Comparison of ENCODE assay signal across 9 cellular contexts in genomic region chr17:82494236-82495055, GRCh38. TPM values are rescaled to one million over a fixed set of nuclear protein-coding genes. Genes with fewer than 3 reads are reported as not detected.
A peak's percentile ranks its signal among the peaks of the same experiment; 100 is the strongest.
DNase-seq lines count a peak whose midpoint lies in the region; ATAC-seq, FAIRE-seq and TF ChIP-seq lines count a peak whose summit lies in the region.
"Had no signal": no experiment of that assay in that cellular context is flagged by ENCODE, and none has a peak within 500 bp of the region (broad histone marks: within the 10 kb centered on the region; RNA-seq: fewer than 3 reads in every experiment).

No MANE protein-coding gene starts in this region.

- no peak for FAIRE-seq in D721Med (lab: Jason Lieb, UNC)

- peaks cover 25% of the 10 kb centered on the region for H3K4me1 Mint-ChIP-seq in activated T-helper 2 cell treated with anti-CD3 and anti-CD28 coated beads, Interferon-gamma antibody, Interleukin-2, Interleukin-4, amounts not matched to agents 10 μg/mL and 5 μg/mL and 100 μg/mL, durations not matched to agents 14 hours and 24 hours and 36 hours (ENCODE audit: low read depth)
- peaks cover 12% of the 10 kb centered on the region for H3K4me1 Mint-ChIP-seq in nephron progenitor cell
- H3K4me1 Mint-ChIP-seq in stimulated activated naive CD8-positive, alpha-beta T cell treated with anti-CD3 and anti-CD28 coated beads, Interleukin-15, Interleukin-2, amounts not matched to agents 100 ng/mL and 50 ng/mL, for 24 hours (ENCODE audit: low read depth), result peaks cover 26% of the 10 kb centered on the region

- TF ChIP-seq CTCF in D721Med (IDR thresholded peaks at IDR 0.05; ENCODE audit: insufficient read depth, missing control alignments), result peak; percentile 99
- TF ChIP-seq CTCF in LNCAP (IDR thresholded peaks at IDR 0.05), result peak; percentile 93
- peak; percentile 94 for TF ChIP-seq CTCF in fibroblast of the aortic adventitia (IDR thresholded peaks at IDR 0.05; ENCODE audit: insufficient read depth, low read length)
- peak; percentile 94 for TF ChIP-seq CTCF in nephron progenitor cell (IDR thresholded peaks at IDR 0.05)

- TF ChIP-seq POLR2A in Raji (IDR thresholded peaks at IDR 0.05; ENCODE audit: insufficient read depth, low read depth, low read length), result peak; percentile 30; the same call in 1 of the 2 replicates

- DNase-seq in D721Med (ENCODE audit: insufficient read length, low spot score) (peak; percentile 79), fibroblast of the aortic adventitia (ENCODE audit: low read depth) (peak; percentile 98), nephron progenitor cell (peak; percentile 90)
- DNase-seq in activated T-helper 2 cell treated with anti-CD3 and anti-CD28 coated beads, Interferon-gamma antibody, Interleukin-2, Interleukin-4, amounts not matched to agents 10 μg/mL and 5 μg/mL and 100 μg/mL, durations not matched to agents 14 hours and 24 hours and 36 hours (ENCODE audit: low spot score), result peak; percentile 84

- peaks cover under 1% of the 10 kb centered on the region for H3K36me3 Mint-ChIP-seq in activated T-helper 2 cell treated with anti-CD3 and anti-CD28 coated beads, Interferon-gamma antibody, Interleukin-2, Interleukin-4, amounts not matched to agents 10 μg/mL and 5 μg/mL and 100 μg/mL, durations not matched to agents 14 hours and 24 hours and 36 hours (ENCODE audit: low read depth)
- no peaks in the 10 kb centered on the region for H3K36me3 Mint-ChIP-seq in nephron progenitor cell (ENCODE audit: low read depth)
- no peaks in the 10 kb centered on the region for H3K36me3 Mint-ChIP-seq in stimulated activated naive CD8-positive, alpha-beta T cell treated with anti-CD3 and anti-CD28 coated beads, Interleukin-15, Interleukin-2, amounts not matched to agents 100 ng/mL and 50 ng/mL, for 24 hours (ENCODE audit: low read depth)

- no peak overlapping the region for H3K4me3 ChIP-seq in fibroblast of the aortic adventitia (ENCODE audit: low read depth, low read length)
- H3K4me3 ChIP-seq: skin epidermis had no signal

- peak overlapping the region; percentile 54 for H3K4me3 Mint-ChIP-seq in activated T-helper 2 cell treated with anti-CD3 and anti-CD28 coated beads, Interferon-gamma antibody, Interleukin-2, Interleukin-4, amounts not matched to agents 10 μg/mL and 5 μg/mL and 100 μg/mL, durations not matched to agents 14 hours and 24 hours and 36 hours (ENCODE audit: low read depth)
- peak overlapping the region; percentile 81 for H3K4me3 Mint-ChIP-seq in nephron progenitor cell
- peak overlapping the region; percentile 78 for H3K4me3 Mint-ChIP-seq in stimulated activated naive CD8-positive, alpha-beta T cell treated with anti-CD3 and anti-CD28 coated beads, Interleukin-15, Interleukin-2, amounts not matched to agents 100 ng/mL and 50 ng/mL, for 24 hours

- intact Hi-C loops in activated T-helper 2 cell treated with anti-CD3 and anti-CD28 coated beads, Interferon-gamma antibody, Interleukin-2, Interleukin-4, amounts not matched to agents 10 μg/mL and 5 μg/mL and 100 μg/mL, durations not matched to agents 14 hours and 24 hours and 36 hours (cut with micrococcal nuclease), result loop anchor here (1.0 to 2.0 kb wide), 2 partner anchors 36 to 60 kb away; partner anchors contain the start of gene NARF

- peak overlapping the region; percentile 88 for H3K27ac Mint-ChIP-seq in activated T-helper 2 cell treated with anti-CD3 and anti-CD28 coated beads, Interferon-gamma antibody, Interleukin-2, Interleukin-4, amounts not matched to agents 10 μg/mL and 5 μg/mL and 100 μg/mL, durations not matched to agents 14 hours and 24 hours and 36 hours
- peak overlapping the region; percentile 71 for H3K27ac Mint-ChIP-seq in nephron progenitor cell
- peak overlapping the region; percentile 94 for H3K27ac Mint-ChIP-seq in stimulated activated naive CD8-positive, alpha-beta T cell treated with anti-CD3 and anti-CD28 coated beads, Interleukin-15, Interleukin-2, amounts not matched to agents 100 ng/mL and 50 ng/mL, for 24 hours

- H3K9me3 Mint-ChIP-seq in activated T-helper 2 cell treated with anti-CD3 and anti-CD28 coated beads, Interferon-gamma antibody, Interleukin-2, Interleukin-4, amounts not matched to agents 10 μg/mL and 5 μg/mL and 100 μg/mL, durations not matched to agents 14 hours and 24 hours and 36 hours, result no peaks in the 10 kb centered on the region
- H3K9me3 Mint-ChIP-seq in nephron progenitor cell, result no peaks in the 10 kb centered on the region
- no peaks in the 10 kb centered on the region for H3K9me3 Mint-ChIP-seq in stimulated activated naive CD8-positive, alpha-beta T cell treated with anti-CD3 and anti-CD28 coated beads, Interleukin-15, Interleukin-2, amounts not matched to agents 100 ng/mL and 50 ng/mL, for 24 hours

- ATAC-seq in GM21619 (IDR thresholded peaks at IDR 0.05; ENCODE audit: unreplicated experiment), result peak; percentile 46

- no peaks in the 10 kb centered on the region for H3K27me3 Mint-ChIP-seq in activated T-helper 2 cell treated with anti-CD3 and anti-CD28 coated beads, Interferon-gamma antibody, Interleukin-2, Interleukin-4, amounts not matched to agents 10 μg/mL and 5 μg/mL and 100 μg/mL, durations not matched to agents 14 hours and 24 hours and 36 hours (ENCODE audit: low read depth)
- peaks cover 20% of the 10 kb centered on the region for H3K27me3 Mint-ChIP-seq in nephron progenitor cell (ENCODE audit: low read depth, poor library complexity)
- H3K27me3 Mint-ChIP-seq in stimulated activated naive CD8-positive, alpha-beta T cell treated with anti-CD3 and anti-CD28 coated beads, Interleukin-15, Interleukin-2, amounts not matched to agents 100 ng/mL and 50 ng/mL, for 24 hours, result no peaks in the 10 kb centered on the region

RNA-seq across cellular contexts. Expression of gene FOXK2, which starts 25.1 kb away (rescaled TPM):
- total RNA-seq in activated T-helper 2 cell treated with anti-CD3 and anti-CD28 coated beads, Interferon-gamma antibody, Interleukin-2, Interleukin-4, amounts not matched to agents 10 μg/mL and 5 μg/mL and 100 μg/mL, durations not matched to agents 14 hours and 24 hours and 36 hours, result 92.9 and 95.2 TPM in 2 replicates
- total RNA-seq in fibroblast of the aortic adventitia (ENCODE audit: low replicate concordance), result 7.3 and 28.2 TPM in 2 replicates

RNA-seq across cellular contexts. Expression of gene NARF, which starts 35.9 kb away (rescaled TPM):
- total RNA-seq in activated T-helper 2 cell treated with anti-CD3 and anti-CD28 coated beads, Interferon-gamma antibody, Interleukin-2, Interleukin-4, amounts not matched to agents 10 μg/mL and 5 μg/mL and 100 μg/mL, durations not matched to agents 14 hours and 24 hours and 36 hours, result 114 and 123 TPM in 2 replicates
- total RNA-seq in fibroblast of the aortic adventitia (ENCODE audit: low replicate concordance), result 27.9 and 35.0 TPM in 2 replicates

RNA-seq across cellular contexts. Expression of gene CYBC1, which starts 43.9 kb away (rescaled TPM):
- 252 and 265 TPM in 2 replicates for total RNA-seq in activated T-helper 2 cell treated with anti-CD3 and anti-CD28 coated beads, Interferon-gamma antibody, Interleukin-2, Interleukin-4, amounts not matched to agents 10 μg/mL and 5 μg/mL and 100 μg/mL, durations not matched to agents 14 hours and 24 hours and 36 hours
- 46.4 and 119 TPM in 2 replicates for total RNA-seq in fibroblast of the aortic adventitia (ENCODE audit: low replicate concordance)
